Comparison of ENCODE assay signal across 35 cellular contexts in the genomic region with DNA sequence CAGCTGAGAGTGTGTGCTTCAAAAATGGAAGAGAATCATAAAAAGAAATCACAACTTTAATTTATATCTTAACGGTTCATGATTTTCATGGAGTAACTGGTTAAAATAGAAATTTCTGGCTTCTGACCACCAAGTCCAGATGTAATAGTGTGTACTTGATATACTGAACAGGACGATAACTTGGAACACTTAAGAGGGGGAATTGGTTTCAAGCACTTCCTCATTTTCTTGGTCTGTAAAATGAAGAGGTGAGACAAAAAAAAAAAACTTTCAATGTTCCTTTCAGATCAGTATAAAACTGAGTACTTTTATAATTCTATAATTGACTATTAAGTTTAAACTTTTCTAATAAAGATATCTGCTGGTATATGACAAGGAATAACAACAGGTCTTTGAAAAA.
"Had no signal": no experiment of that assay in that cellular context is flagged by ENCODE, and none has a peak within 500 bp of the region (broad histone marks: within the 10 kb centered on the region; RNA-seq: fewer than 3 reads in every experiment).

No MANE protein-coding gene starts in this region.

- H3K9me3 ChIP-seq: Peyer's patch, SJSA1, SK-N-SH had no signal

- ATAC-seq: activated CD8-positive, alpha-beta memory T cell treated with anti-CD3 and anti-CD28 coated beads, Interleukin-2, amount 10 ng/mL, durations not matched to agents 7 days and 5 days; PC-3 had no signal

- H3K9me3 Mint-ChIP-seq: activated CD4-positive, alpha-beta memory T cell treated with anti-CD3 and anti-CD28 coated beads, Interleukin-2, amount 10 ng/mL, durations not matched to agents 7 days and 5 days had no signal

- H3K36me3 Mint-ChIP-seq: activated CD8-positive, alpha-beta memory T cell treated with anti-CD3 and anti-CD28 coated beads, Interleukin-2, amount 10 ng/mL, durations not matched to agents 7 days and 5 days; activated naive CD8-positive, alpha-beta T cell treated with anti-CD3 and anti-CD28 coated beads for 36 hours had no signal

- H3K27ac Mint-ChIP-seq: activated CD4-positive, alpha-beta memory T cell treated with anti-CD3 and anti-CD28 coated beads, Interleukin-2, amount 10 ng/mL, durations not matched to agents 7 days and 5 days; activated CD8-positive, alpha-beta memory T cell treated with anti-CD3 and anti-CD28 coated beads, Interleukin-2, amount 10 ng/mL, durations not matched to agents 7 days and 5 days; activated naive CD8-positive, alpha-beta T cell treated with anti-CD3 and anti-CD28 coated beads for 36 hours had no signal

- H3K27ac ChIP-seq: brain microvascular endothelial cell, Peyer's patch, SJSA1, WERI-Rb-1 had no signal

- H3K4me3 ChIP-seq: Peyer's patch, SJSA1 had no signal

- H3K4me1 Mint-ChIP-seq: activated CD4-positive, alpha-beta memory T cell treated with anti-CD3 and anti-CD28 coated beads, Interleukin-2, amount 10 ng/mL, durations not matched to agents 7 days and 5 days; activated CD8-positive, alpha-beta memory T cell treated with anti-CD3 and anti-CD28 coated beads, Interleukin-2, amount 10 ng/mL, durations not matched to agents 7 days and 5 days had no signal

- H3K27me3 ChIP-seq: brain microvascular endothelial cell, Peyer's patch, SJSA1 had no signal

- H3K36me3 ChIP-seq: brain microvascular endothelial cell, Peyer's patch, SJSA1, WERI-Rb-1 had no signal

- H3K4me1 ChIP-seq: Peyer's patch, SJSA1 had no signal

- FAIRE-seq: colon had no signal

- DNase-seq: activated CD4-positive, alpha-beta memory T cell treated with anti-CD3 and anti-CD28 coated beads, Interleukin-2, amount 10 ng/mL, durations not matched to agents 7 days and 5 days; activated CD4-positive, alpha-beta T cell treated with anti-CD3 and anti-CD28 coated beads for 1 hour; activated CD4-positive, alpha-beta T cell treated with anti-CD3 and anti-CD28 coated beads for 48 hours; activated CD4-positive, CD25-positive, alpha-beta regulatory T cell; activated CD8-positive, alpha-beta memory T cell treated with anti-CD3 and anti-CD28 coated beads for 24 hours; activated CD8-positive, alpha-beta memory T cell treated with anti-CD3 and anti-CD28 coated beads, Interleukin-2, amount 10 ng/mL, durations not matched to agents 7 days and 5 days; activated CD8-positive, alpha-beta memory T cell treated with anti-CD3 and anti-CD28 coated beads, Interleukin-2, amount 50 U/mL, for 48 hours; activated effector memory CD4-positive, alpha-beta T cell treated with Interleukin-2 at 50 U/mL for 16 hours; activated naive CD4-positive, alpha-beta T cell treated with anti-CD3 and anti-CD28 coated beads, Interleukin-2, amount 50 U/mL, for 16 hours; activated naive CD8-positive, alpha-beta T cell treated with anti-CD3 and anti-CD28 coated beads for 36 hours; activated T-cell treated with anti-CD3 and anti-CD28 coated beads, Interleukin-2, amount 50 U/mL, for 48 hours; amniotic stem cell; aorta; brain microvascular endothelial cell; central memory CD4-positive, alpha-beta T cell; MM.1S; NCI-H1092; NCI-H1436 treated with DMSO at 0.1 percent for 48 hours; NCI-H1694 treated with DMSO at 0.1 percent for 48 hours; NCI-H2029; NCI-H345; NCI-H524 treated with DMSO at 0.1 percent for 48 hours; NK-92 treated with Interleukin-12 subunit alpha and Interleukin-12 subunit beta, amount 100 ng/mL, for 24 hours; PC-3; Peyer's patch; RPMI8226; SHP77 treated with DMSO at 0.1 percent for 48 hours; SK-N-SH; SW 1271; T-helper 1 cell; T-helper 2 cell; T-helper 9 cell; WERI-Rb-1 had no signal

- H3K4me3 Mint-ChIP-seq: activated CD4-positive, alpha-beta memory T cell treated with anti-CD3 and anti-CD28 coated beads, Interleukin-2, amount 10 ng/mL, durations not matched to agents 7 days and 5 days; activated CD8-positive, alpha-beta memory T cell treated with anti-CD3 and anti-CD28 coated beads, Interleukin-2, amount 10 ng/mL, durations not matched to agents 7 days and 5 days; activated naive CD8-positive, alpha-beta T cell treated with anti-CD3 and anti-CD28 coated beads for 36 hours had no signal
